ENCODE assay signal across 1 cellular context in the genomic region with DNA sequence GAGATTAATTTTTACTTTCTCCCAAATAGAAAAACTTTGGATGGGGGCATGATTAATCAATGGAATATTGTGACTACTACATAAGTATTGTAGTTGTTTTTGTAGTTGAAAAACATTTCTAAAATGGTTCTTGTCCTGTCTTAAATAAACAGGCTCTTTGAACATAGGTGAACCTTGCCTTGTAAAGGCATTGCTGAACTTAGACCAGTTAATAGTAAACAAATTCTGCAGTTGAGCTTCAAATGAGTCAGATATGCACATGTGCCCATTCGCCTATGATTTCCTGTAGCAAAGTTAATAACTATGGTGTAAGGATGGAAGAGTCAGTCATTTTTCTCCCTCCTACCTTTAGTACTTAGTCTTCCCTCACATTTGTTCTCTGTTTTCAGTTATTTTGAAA.
TF ChIP-seq lines count a peak whose summit lies in the region.

No MANE protein-coding gene starts in this region.

TF ChIP-seq in HepG2, 621 proteins besides CTCF, POLR2A, EP300 and RAD21 (continued from another document and continues in another):
- TF ChIP-seq, protein P1, sequence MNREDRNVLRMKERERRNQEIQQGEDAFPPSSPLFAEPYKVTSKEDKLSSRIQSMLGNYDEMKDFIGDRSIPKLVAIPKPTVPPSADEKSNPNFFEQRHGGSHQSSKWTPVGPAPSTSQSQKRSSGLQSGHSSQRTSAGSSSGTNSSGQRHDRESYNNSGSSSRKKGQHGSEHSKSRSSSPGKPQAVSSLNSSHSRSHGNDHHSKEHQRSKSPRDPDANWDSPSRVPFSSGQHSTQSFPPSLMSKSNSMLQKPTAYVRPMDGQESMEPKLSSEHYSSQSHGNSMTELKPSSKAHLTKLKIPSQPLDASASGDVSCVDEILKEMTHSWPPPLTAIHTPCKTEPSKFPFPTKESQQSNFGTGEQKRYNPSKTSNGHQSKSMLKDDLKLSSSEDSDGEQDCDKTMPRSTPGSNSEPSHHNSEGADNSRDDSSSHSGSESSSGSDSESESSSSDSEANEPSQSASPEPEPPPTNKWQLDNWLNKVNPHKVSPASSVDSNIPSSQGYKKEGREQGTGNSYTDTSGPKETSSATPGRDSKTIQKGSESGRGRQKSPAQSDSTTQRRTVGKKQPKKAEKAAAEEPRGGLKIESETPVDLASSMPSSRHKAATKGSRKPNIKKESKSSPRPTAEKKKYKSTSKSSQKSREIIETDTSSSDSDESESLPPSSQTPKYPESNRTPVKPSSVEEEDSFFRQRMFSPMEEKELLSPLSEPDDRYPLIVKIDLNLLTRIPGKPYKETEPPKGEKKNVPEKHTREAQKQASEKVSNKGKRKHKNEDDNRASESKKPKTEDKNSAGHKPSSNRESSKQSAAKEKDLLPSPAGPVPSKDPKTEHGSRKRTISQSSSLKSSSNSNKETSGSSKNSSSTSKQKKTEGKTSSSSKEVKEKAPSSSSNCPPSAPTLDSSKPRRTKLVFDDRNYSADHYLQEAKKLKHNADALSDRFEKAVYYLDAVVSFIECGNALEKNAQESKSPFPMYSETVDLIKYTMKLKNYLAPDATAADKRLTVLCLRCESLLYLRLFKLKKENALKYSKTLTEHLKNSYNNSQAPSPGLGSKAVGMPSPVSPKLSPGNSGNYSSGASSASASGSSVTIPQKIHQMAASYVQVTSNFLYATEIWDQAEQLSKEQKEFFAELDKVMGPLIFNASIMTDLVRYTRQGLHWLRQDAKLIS (CRISPR knock-in tag; IDR thresholded peaks at IDR 0.05) = no peak
- TF ChIP-seq, protein P2, sequence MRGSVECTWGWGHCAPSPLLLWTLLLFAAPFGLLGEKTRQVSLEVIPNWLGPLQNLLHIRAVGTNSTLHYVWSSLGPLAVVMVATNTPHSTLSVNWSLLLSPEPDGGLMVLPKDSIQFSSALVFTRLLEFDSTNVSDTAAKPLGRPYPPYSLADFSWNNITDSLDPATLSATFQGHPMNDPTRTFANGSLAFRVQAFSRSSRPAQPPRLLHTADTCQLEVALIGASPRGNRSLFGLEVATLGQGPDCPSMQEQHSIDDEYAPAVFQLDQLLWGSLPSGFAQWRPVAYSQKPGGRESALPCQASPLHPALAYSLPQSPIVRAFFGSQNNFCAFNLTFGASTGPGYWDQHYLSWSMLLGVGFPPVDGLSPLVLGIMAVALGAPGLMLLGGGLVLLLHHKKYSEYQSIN (CRISPR knock-in tag; IDR thresholded peaks at IDR 0.05; ENCODE audit: borderline replicate concordance) = no peak
- TF ChIP-seq ZNF292 (CRISPR knock-in tag; IDR thresholded peaks at IDR 0.05; ENCODE audit: borderline replicate concordance, low read depth) (no peak), YEATS2 (CRISPR knock-in tag; IDR thresholded peaks at IDR 0.05; ENCODE audit: borderline replicate concordance) (no peak), SMC3 (IDR thresholded peaks at IDR 0.05; ENCODE audit: low read length) (no peak), ZNF570 (CRISPR knock-in tag; IDR thresholded peaks at IDR 0.05; ENCODE audit: borderline replicate concordance) (no peak), RORA (CRISPR knock-in tag; IDR thresholded peaks at IDR 0.05) (no peak), SIN3A (IDR thresholded peaks at IDR 0.05; ENCODE audit: borderline replicate concordance, low read depth, low read length) (0 out of 2 replicates have a peak, but pooled peaks have one; percentile 39), ZFP62 (CRISPR knock-in tag; IDR thresholded peaks at IDR 0.05) (no peak), MAFG (CRISPR knock-in tag; IDR thresholded peaks at IDR 0.05) (no peak), RARA (CRISPR knock-in tag; IDR thresholded peaks at IDR 0.05) (peak; percentile 55), ZNF605 (CRISPR knock-in tag; IDR thresholded peaks at IDR 0.05) (no peak), ZSCAN9 (CRISPR knock-in tag; IDR thresholded peaks at IDR 0.05; ENCODE audit: borderline replicate concordance) (no peak), NR2F6 (IDR thresholded peaks at IDR 0.05) (no peak), NR2F6 (CRISPR knock-in tag; IDR thresholded peaks at IDR 0.05) (peak; percentile 33; the same call in 1 of the 2 replicates), ZNF709 (CRISPR knock-in tag; IDR thresholded peaks at IDR 0.05) (no peak), ZNF10 (CRISPR knock-in tag; IDR thresholded peaks at IDR 0.05; ENCODE audit: borderline replicate concordance, low read depth) (no peak), ARHGAP35 (CRISPR knock-in tag; IDR thresholded peaks at IDR 0.05; ENCODE audit: borderline replicate concordance) (no peak), AHR (CRISPR knock-in tag; IDR thresholded peaks at IDR 0.05) (no peak), RFX1 (IDR thresholded peaks at IDR 0.05) (no peak), TCF7 (IDR thresholded peaks at IDR 0.05; ENCODE audit: low read depth) (peak; percentile 38; the same call in 1 of the 2 replicates), RAD51 (IDR thresholded peaks at IDR 0.05; ENCODE audit: borderline replicate concordance) (no peak), ZFP82 (CRISPR knock-in tag; IDR thresholded peaks at IDR 0.05; ENCODE audit: borderline replicate concordance) (no peak), NFE2L2 (IDR thresholded peaks at IDR 0.05; ENCODE audit: low read length) (no peak), NRL (CRISPR knock-in tag; IDR thresholded peaks at IDR 0.05; ENCODE audit: borderline replicate concordance) (no peak), ZNF616 (CRISPR knock-in tag; IDR thresholded peaks at IDR 0.05; ENCODE audit: low read depth) (no peak), KDM2A (CRISPR knock-in tag; IDR thresholded peaks at IDR 0.05; ENCODE audit: borderline replicate concordance, low read depth) (no peak), ZNF841 (CRISPR knock-in tag; IDR thresholded peaks at IDR 0.05; ENCODE audit: borderline replicate concordance) (no peak), NBN (conservative IDR thresholded peaks at IDR 0.05) (no peak)
- TF ChIP-seq, protein P3, sequence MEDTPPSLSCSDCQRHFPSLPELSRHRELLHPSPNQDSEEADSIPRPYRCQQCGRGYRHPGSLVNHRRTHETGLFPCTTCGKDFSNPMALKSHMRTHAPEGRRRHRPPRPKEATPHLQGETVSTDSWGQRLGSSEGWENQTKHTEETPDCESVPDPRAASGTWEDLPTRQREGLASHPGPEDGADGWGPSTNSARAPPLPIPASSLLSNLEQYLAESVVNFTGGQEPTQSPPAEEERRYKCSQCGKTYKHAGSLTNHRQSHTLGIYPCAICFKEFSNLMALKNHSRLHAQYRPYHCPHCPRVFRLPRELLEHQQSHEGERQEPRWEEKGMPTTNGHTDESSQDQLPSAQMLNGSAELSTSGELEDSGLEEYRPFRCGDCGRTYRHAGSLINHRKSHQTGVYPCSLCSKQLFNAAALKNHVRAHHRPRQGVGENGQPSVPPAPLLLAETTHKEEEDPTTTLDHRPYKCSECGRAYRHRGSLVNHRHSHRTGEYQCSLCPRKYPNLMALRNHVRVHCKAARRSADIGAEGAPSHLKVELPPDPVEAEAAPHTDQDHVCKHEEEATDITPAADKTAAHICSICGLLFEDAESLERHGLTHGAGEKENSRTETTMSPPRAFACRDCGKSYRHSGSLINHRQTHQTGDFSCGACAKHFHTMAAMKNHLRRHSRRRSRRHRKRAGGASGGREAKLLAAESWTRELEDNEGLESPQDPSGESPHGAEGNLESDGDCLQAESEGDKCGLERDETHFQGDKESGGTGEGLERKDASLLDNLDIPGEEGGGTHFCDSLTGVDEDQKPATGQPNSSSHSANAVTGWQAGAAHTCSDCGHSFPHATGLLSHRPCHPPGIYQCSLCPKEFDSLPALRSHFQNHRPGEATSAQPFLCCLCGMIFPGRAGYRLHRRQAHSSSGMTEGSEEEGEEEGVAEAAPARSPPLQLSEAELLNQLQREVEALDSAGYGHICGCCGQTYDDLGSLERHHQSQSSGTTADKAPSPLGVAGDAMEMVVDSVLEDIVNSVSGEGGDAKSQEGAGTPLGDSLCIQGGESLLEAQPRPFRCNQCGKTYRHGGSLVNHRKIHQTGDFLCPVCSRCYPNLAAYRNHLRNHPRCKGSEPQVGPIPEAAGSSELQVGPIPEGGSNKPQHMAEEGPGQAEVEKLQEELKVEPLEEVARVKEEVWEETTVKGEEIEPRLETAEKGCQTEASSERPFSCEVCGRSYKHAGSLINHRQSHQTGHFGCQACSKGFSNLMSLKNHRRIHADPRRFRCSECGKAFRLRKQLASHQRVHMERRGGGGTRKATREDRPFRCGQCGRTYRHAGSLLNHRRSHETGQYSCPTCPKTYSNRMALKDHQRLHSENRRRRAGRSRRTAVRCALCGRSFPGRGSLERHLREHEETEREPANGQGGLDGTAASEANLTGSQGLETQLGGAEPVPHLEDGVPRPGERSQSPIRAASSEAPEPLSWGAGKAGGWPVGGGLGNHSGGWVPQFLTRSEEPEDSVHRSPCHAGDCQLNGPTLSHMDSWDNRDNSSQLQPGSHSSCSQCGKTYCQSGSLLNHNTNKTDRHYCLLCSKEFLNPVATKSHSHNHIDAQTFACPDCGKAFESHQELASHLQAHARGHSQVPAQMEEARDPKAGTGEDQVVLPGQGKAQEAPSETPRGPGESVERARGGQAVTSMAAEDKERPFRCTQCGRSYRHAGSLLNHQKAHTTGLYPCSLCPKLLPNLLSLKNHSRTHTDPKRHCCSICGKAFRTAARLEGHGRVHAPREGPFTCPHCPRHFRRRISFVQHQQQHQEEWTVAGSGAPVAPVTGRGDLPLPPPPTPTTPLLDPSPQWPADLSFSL (CRISPR knock-in tag; IDR thresholded peaks at IDR 0.05) = no peak
- TF ChIP-seq, protein P4, sequence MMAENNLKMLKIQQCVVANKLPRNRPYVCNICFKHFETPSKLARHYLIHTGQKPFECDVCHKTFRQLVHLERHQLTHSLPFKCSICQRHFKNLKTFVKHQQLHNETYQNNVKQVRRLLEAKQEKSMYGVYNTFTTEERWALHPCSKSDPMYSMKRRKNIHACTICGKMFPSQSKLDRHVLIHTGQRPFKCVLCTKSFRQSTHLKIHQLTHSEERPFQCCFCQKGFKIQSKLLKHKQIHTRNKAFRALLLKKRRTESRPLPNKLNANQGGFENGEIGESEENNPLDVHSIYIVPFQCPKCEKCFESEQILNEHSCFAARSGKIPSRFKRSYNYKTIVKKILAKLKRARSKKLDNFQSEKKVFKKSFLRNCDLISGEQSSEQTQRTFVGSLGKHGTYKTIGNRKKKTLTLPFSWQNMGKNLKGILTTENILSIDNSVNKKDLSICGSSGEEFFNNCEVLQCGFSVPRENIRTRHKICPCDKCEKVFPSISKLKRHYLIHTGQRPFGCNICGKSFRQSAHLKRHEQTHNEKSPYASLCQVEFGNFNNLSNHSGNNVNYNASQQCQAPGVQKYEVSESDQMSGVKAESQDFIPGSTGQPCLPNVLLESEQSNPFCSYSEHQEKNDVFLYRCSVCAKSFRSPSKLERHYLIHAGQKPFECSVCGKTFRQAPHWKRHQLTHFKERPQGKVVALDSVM (CRISPR knock-in tag; IDR thresholded peaks at IDR 0.05) = no peak
- TF ChIP-seq, protein P5, sequence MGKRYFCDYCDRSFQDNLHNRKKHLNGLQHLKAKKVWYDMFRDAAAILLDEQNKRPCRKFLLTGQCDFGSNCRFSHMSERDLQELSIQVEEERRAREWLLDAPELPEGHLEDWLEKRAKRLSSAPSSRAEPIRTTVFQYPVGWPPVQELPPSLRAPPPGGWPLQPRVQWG (CRISPR knock-in tag; IDR thresholded peaks at IDR 0.05; ENCODE audit: borderline replicate concordance, low read depth) = no peak
- TF ChIP-seq, protein P6, sequence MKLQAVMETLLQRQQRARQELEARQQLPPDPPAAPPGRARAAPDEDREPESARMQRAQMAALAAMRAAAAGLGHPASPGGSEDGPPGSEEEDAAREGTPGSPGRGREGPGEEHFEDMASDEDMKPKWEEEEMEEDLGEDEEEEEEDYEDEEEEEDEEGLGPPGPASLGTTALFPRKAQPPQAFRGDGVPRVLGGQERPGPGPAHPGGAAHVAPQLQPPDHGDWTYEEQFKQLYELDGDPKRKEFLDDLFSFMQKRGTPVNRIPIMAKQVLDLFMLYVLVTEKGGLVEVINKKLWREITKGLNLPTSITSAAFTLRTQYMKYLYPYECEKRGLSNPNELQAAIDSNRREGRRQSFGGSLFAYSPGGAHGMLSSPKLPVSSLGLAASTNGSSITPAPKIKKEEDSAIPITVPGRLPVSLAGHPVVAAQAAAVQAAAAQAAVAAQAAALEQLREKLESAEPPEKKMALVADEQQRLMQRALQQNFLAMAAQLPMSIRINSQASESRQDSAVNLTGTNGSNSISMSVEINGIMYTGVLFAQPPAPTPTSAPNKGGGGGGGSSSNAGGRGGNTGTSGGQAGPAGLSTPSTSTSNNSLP (IDR thresholded peaks at IDR 0.05; ENCODE audit: low read depth, low read length) = peak; percentile 91
- TF ChIP-seq, protein P7, sequence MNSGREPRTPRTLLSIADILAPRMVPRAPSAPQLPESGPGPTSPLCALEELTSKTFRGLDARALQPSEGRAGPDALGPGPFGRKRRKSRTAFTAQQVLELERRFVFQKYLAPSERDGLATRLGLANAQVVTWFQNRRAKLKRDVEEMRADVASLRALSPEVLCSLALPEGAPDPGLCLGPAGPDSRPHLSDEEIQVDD (CRISPR knock-in tag; IDR thresholded peaks at IDR 0.05; ENCODE audit: borderline replicate concordance) = no peak
- TF ChIP-seq, protein P8, sequence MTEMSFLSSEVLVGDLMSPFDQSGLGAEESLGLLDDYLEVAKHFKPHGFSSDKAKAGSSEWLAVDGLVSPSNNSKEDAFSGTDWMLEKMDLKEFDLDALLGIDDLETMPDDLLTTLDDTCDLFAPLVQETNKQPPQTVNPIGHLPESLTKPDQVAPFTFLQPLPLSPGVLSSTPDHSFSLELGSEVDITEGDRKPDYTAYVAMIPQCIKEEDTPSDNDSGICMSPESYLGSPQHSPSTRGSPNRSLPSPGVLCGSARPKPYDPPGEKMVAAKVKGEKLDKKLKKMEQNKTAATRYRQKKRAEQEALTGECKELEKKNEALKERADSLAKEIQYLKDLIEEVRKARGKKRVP (CRISPR knock-in tag; IDR thresholded peaks at IDR 0.05) = 0 out of 4 replicates have a peak, but pooled peaks of 1 of the 2 experiments have one; percentile 31
- TF ChIP-seq, protein P9, sequence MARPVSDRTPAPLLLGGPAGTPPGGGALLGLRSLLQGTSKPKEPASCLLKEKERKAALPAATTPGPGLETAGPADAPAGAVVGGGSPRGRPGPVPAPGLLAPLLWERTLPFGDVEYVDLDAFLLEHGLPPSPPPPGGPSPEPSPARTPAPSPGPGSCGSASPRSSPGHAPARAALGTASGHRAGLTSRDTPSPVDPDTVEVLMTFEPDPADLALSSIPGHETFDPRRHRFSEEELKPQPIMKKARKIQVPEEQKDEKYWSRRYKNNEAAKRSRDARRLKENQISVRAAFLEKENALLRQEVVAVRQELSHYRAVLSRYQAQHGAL (CRISPR knock-in tag; IDR thresholded peaks at IDR 0.05; ENCODE audit: not compliant biosample characterization) = no peak
